Comparison of ENCODE assay signal across 12 cellular contexts in the genomic region with DNA sequence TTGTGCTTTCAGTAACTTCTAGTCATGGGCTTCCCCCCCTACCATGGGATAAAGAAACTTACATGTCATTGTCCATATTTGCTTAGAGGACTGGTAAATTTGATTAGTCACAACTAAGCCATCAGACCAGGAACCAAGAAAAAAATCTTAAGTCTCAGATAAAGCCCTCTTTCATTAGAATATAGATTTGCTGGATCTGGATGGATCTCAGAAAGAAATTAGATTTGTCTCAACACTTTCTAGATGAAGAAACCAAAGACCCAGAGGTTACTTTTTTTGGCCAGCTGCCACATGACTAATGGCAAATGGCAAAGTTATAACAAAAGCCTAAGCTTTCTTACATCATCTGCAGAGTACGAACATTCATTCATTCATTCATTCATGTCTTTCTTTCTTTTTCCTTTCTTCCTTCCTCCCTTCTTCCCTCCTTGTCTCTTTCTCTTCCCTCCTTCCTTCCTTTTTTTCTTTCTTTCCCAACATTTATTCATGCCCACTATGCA.
DNase-seq lines count a peak whose midpoint lies in the region; ATAC-seq and TF ChIP-seq lines count a peak whose summit lies in the region.
"Had no signal": no experiment of that assay in that cellular context is flagged by ENCODE, and none has a peak within 500 bp of the region (broad histone marks: within the 10 kb centered on the region; RNA-seq: fewer than 3 reads in every experiment).

No MANE protein-coding gene starts in this region.

- H3K4me1 ChIP-seq in RWPE2 (ENCODE audit: insufficient read depth, poor library complexity, severe bottlenecking), result peaks cover 17% of the 10 kb centered on the region
- H3K4me1 ChIP-seq in gastroesophageal sphincter, result no peaks in the 10 kb centered on the region
- H3K4me1 ChIP-seq: left ventricle myocardium inferior, testis had no signal

- no peak for TF ChIP-seq EP300 in gastroesophageal sphincter (IDR thresholded peaks at IDR 0.05)

- no peak for TF ChIP-seq POLR2A in gastroesophageal sphincter (IDR thresholded peaks at IDR 0.05)

- 75 to 83% methylated on average over 1 of the region's 1 CpG for WGBS in gastroesophageal sphincter (ENCODE audit: low coverage in 1 of 2), 2 donors

- H3K9me3 ChIP-seq in RWPE2 (ENCODE audit: severe bottlenecking) (no peaks in the 10 kb centered on the region), gastroesophageal sphincter (no peaks in the 10 kb centered on the region)
- H3K9me3 ChIP-seq: left ventricle myocardium inferior, testis had no signal

- no peak for TF ChIP-seq CTCF in RWPE2 (IDR thresholded peaks at IDR 0.05; ENCODE audit: poor library complexity, severe bottlenecking)
- no peak for TF ChIP-seq CTCF in epithelial cell of proximal tubule (conservative IDR thresholded peaks at IDR 0.05; ENCODE audit: low read depth, low read length)
- TF ChIP-seq CTCF in retinal pigment epithelial cell (conservative IDR thresholded peaks at IDR 0.05; ENCODE audit: low read depth, low read length), result no peak
- no peak for TF ChIP-seq CTCF in gastroesophageal sphincter (IDR thresholded peaks at IDR 0.05)

- ATAC-seq in RWPE2 (ENCODE audit: low read depth), result peak; percentile 45; the same call in 2 of the 3 replicates
- ATAC-seq in gastroesophageal sphincter, result no peak

- H3K27ac ChIP-seq in RWPE2 (ENCODE audit: poor library complexity, severe bottlenecking) (peak overlapping the region; percentile 12), gastroesophageal sphincter (no peak overlapping the region)
- H3K27ac ChIP-seq: left ventricle myocardium inferior, testis had no signal

- no peak overlapping the region for H3K4me3 ChIP-seq in RWPE2 (ENCODE audit: severe bottlenecking)
- no peak overlapping the region for H3K4me3 ChIP-seq in epithelial cell of proximal tubule (ENCODE audit: low read depth, low read length)
- no peak overlapping the region for H3K4me3 ChIP-seq in retinal pigment epithelial cell (ENCODE audit: low read length)
- no peak overlapping the region for H3K4me3 ChIP-seq in gastroesophageal sphincter
- H3K4me3 ChIP-seq: left ventricle myocardium inferior, testis had no signal

- peak; percentile 73 for DNase-seq in HT1080 (ENCODE audit: low read depth)
- DNase-seq in RWPE2 (ENCODE audit: low spot score), result no peak
- DNase-seq in epithelial cell of proximal tubule (ENCODE audit: low read depth), result peak; percentile 44
- peak; percentile 61 for DNase-seq in retinal pigment epithelial cell (ENCODE audit: low read depth)
- DNase-seq in NCI-H510A (lab: John Stamatoyannopoulos, UW), result no peak
- no peak for DNase-seq in HuH-7 (ENCODE audit: low spot score)
- DNase-seq: activated naive CD4-positive, alpha-beta T cell treated with anti-CD3 and anti-CD28 coated beads, Interleukin-2, amount 50 U/mL, for 16 hours; DMS79; left ventricle myocardium inferior; NCI-H2081 treated with DMSO at 0.1 percent for 48 hours; testis had no signal

- H3K36me3 ChIP-seq in RWPE2 (ENCODE audit: low read depth) (no peaks in the 10 kb centered on the region), gastroesophageal sphincter (no peaks in the 10 kb centered on the region)
- H3K36me3 ChIP-seq: left ventricle myocardium inferior had no signal

- H3K27me3 ChIP-seq in RWPE2 (ENCODE audit: insufficient read depth, poor library complexity, severe bottlenecking) (no peaks in the 10 kb centered on the region), gastroesophageal sphincter (peaks cover 22% of the 10 kb centered on the region)
- H3K27me3 ChIP-seq: testis had no signal

Comparison
In these comparisons a context has a peak if more than half of its experiments do, and no peak if none do; other contexts are left out.
1. DNase-seq: peak in HT1080 (single experiment), epithelial cell of proximal tubule (single experiment) and retinal pigment epithelial cell (single experiment); none in RWPE2 (single experiment), NCI-H510A (single experiment) and HuH-7 (single experiment).